In the genomic region with DNA sequence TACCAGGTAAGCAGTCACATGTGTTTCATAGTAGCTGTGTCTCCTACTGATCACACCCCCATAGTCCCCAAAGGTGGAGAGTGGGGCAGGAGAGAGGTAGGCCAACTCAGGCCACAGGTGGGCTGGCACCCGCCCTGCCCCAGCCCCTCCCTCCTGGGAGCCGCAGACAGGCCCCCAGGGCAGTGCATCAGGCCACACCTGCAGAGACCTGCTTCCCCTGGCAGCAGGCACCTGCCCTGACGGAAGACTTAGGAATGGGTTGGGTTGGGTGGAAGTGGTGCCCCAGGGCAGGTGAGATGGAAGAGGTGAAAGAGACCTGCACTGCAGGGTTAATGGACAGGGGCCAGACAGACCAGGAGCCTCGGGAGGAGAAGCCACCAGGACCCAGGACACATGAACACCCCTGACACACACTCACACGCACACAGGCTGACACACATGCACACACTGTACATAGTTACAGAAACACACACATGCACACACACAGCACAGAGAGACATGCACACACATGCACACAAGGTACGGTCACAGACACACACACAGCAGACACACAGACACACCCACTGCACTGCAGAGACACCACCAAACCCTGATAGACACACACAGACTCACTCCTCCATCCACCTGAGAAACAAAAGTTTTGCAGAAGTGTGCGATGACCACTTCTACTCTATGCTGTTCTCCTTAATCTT, we compare ENCODE assay signal across 12 cellular contexts. TPM values are rescaled to one million over a fixed set of nuclear protein-coding genes. Genes with fewer than 3 reads are reported as not detected.
DNase-seq lines count a peak whose midpoint lies in the region; ATAC-seq, FAIRE-seq and TF ChIP-seq lines count a peak whose summit lies in the region.
"Had no signal": no experiment of that assay in that cellular context is flagged by ENCODE, and none has a peak within 500 bp of the region (broad histone marks: within the 10 kb centered on the region; RNA-seq: fewer than 3 reads in every experiment).

No MANE protein-coding gene starts in this region.

- CTCF ChIA-PET in CD8-positive, alpha-beta T cell (lab: Charles Lee): no interaction called here
- CTCF ChIA-PET in H1 (lab: Charles Lee; ENCODE audit: partially characterized antibody) (interaction anchor here (1.3 to 2.2 kb wide), 3 partner anchors 16 to 113 kb away, joined by 4 to 7 read pairs (median 4); no protein-coding TSS in a partner anchor), HEK293T (lab: Yijun Ruan, JAX) (no interaction called here)

- H3K27ac ChIP-seq in CD8-positive, alpha-beta T cell (ENCODE audit: low read depth, low read length): no peak overlapping the region
- no peak overlapping the region for H3K27ac ChIP-seq in H1 (ENCODE audit: low read depth, low read length)
- H3K27ac ChIP-seq: GM23248, neutrophil had no signal

- intact Hi-C loops in CD8-positive, alpha-beta T cell (cut with DNase I, micrococcal nuclease): loop anchor here in 1 of 2 experiments (10.0 kb wide), 1 partner anchor 58 kb away; no protein-coding TSS in a partner anchor

- peaks cover 6% of the 10 kb centered on the region for H3K23me2 ChIP-seq in H1 (ENCODE audit: low read depth, low read length)

- H3K9me3 Mint-ChIP-seq in CD8-positive, alpha-beta T cell: peaks cover 8% of the 10 kb centered on the region
- H3K9me3 Mint-ChIP-seq in nephron: peaks cover 11% of the 10 kb centered on the region

- H3K4me2 ChIP-seq in H1 (ENCODE audit: insufficient read depth in 1 of 2, low read depth in 2 of 2, low read length in 2 of 2): peak overlapping the region; percentile 75; a peak in 1 of 4 replicates

- H3K27me3 ChIP-seq in CD8-positive, alpha-beta T cell (ENCODE audit: insufficient read depth, low read length): peaks cover 14% of the 10 kb centered on the region
- peaks cover 20% of the 10 kb centered on the region for H3K27me3 ChIP-seq in NT2/D1 (ENCODE audit: insufficient read depth, insufficient read length)
- peaks cover 0 to 4% (median 0%) of the 10 kb centered on the region in 4 experiments; a peak in 4 of 7 replicates for H3K27me3 ChIP-seq in H1 (replicated peaks in 1 of 4; ENCODE audit: control insufficient read depth in 3 of 4, extremely low read depth in 1 of 4, insufficient read depth in 3 of 4, low read length in 3 of 4)

- peaks cover 16% of the 10 kb centered on the region for H3K4me1 Mint-ChIP-seq in CD8-positive, alpha-beta T cell (ENCODE audit: low read depth)
- peaks cover 34% of the 10 kb centered on the region for H3K4me1 Mint-ChIP-seq in nephron

- no peaks in the 10 kb centered on the region for H3K9me3 ChIP-seq in CD8-positive, alpha-beta T cell (ENCODE audit: low read length)
- H3K9me3 ChIP-seq in NT2/D1 (ENCODE audit: insufficient read depth, low read length) (peaks cover 22% of the 10 kb centered on the region), H1 (ENCODE audit: insufficient read depth in 2 of 2, low read depth in 1 of 2, low read length in 1 of 2) (peaks cover 0 to 7% of the 10 kb centered on the region in 2 experiments; a peak in 2 of 4 replicates)
- H3K9me3 ChIP-seq: neutrophil had no signal

- DNase-seq in CD8-positive, alpha-beta T cell: no peak
- DNase-seq in NT2/D1 (ENCODE audit: low read depth, low spot score) (no peak), H1 (ENCODE audit: low read depth in 1 of 2, low spot score in 2 of 2) (no peak), ACHN (no peak), HEK293T (ENCODE audit: extremely low spot score) (no peak)
- DNase-seq: stimulated activated CD4-positive, alpha-beta T cell treated with anti-CD3 and anti-CD28 coated beads, Interleukin-2, amount 100 ng/mL, for 48 hours; substantia nigra had no signal

- H3K79me1 ChIP-seq in H1 (ENCODE audit: low read depth, low read length): peaks cover 8% of the 10 kb centered on the region

- peak overlapping the region; percentile 86 for H3K4me3 Mint-ChIP-seq in CD8-positive, alpha-beta T cell
- peak overlapping the region; percentile 89 to 95 (median 91) for H3K4me3 Mint-ChIP-seq in nephron

- H2AFZ ChIP-seq in H1 (ENCODE audit: low read length): no peak overlapping the region

- TF ChIP-seq RAD21 in H1 (IDR thresholded peaks at IDR 0.05 in 1 of 2, conservative IDR thresholded peaks at IDR 0.05 in 1 of 2; ENCODE audit: low read depth in 2 of 2, low read length in 2 of 2): no peak

- no peak for TF ChIP-seq POLR2A in H1 (IDR thresholded peaks at IDR 0.05; ENCODE audit: control extremely low read depth in 1 of 2, low read depth in 2 of 2, low read length in 2 of 2)

- H2BK20ac ChIP-seq in H1 (ENCODE audit: low read length): peak overlapping the region; percentile 82; the same call in 1 of the 2 replicates

- H2BK120ac ChIP-seq in H1 (replicated peaks; ENCODE audit: low read depth, low read length): no peak overlapping the region

- peaks cover 5 to 11% of the 10 kb centered on the region in 2 experiments for H4K20me1 ChIP-seq in H1 (replicated peaks in 1 of 2; ENCODE audit: control insufficient read depth in 1 of 2, insufficient read depth in 2 of 2, low read length in 2 of 2)

- ATAC-seq in CD8-positive, alpha-beta T cell: no peak
- no peak for ATAC-seq in HG02870 (IDR thresholded peaks at IDR 0.05; ENCODE audit: unreplicated experiment)
- no peak for ATAC-seq in HG03571 (IDR thresholded peaks at IDR 0.05; ENCODE audit: unreplicated experiment)

- H3K14ac ChIP-seq in H1 (ENCODE audit: insufficient read length): no peak overlapping the region

- no peak for FAIRE-seq in H1 (lab: Jason Lieb, UNC)

- peak overlapping the region; percentile 99 for H2BK15ac ChIP-seq in H1 (ENCODE audit: low read length)

- H2BK5ac ChIP-seq in H1 (ENCODE audit: low read depth, low read length): peak overlapping the region; percentile 83; the same call in 1 of the 2 replicates

- H3K79me2 ChIP-seq in H1 (ENCODE audit: control insufficient read depth in 1 of 2, insufficient read depth in 2 of 2, low read length in 2 of 2): peaks cover 0 to 23% of the 10 kb centered on the region in 2 experiments; a peak in 2 of 4 replicates

- in situ Hi-C loops in ACHN (cut with HindIII; ENCODE audit: low pct_ligation_motif_present, low pct_unique_long_range_greater_than_20kb, low sequenced_read_pairs): no loop called here

- no peak overlapping the region for H4K5ac ChIP-seq in H1 (ENCODE audit: insufficient read length, low read depth, low read length)

- WGBS in H1 (ENCODE audit: extremely low coverage in 1 of 2, insufficient coverage in 1 of 2, insufficient read length in 1 of 2, insufficient replicate concordance in 2 of 2, low coverage in 1 of 2, low lambda C conversion rate in 2 of 2, missing lambda C conversion rate in 1 of 2), 2 experiments: 87% methylated on average over 7 of the region's 7 CpGs; no CpG with 5 or more reads in 1 of the 2 experiments

- no peak for TF ChIP-seq EP300 in H1 (IDR thresholded peaks at IDR 0.05; ENCODE audit: borderline replicate concordance in 1 of 2, low read depth in 2 of 2, low read length in 2 of 2)

- H3K18ac ChIP-seq in H1 (ENCODE audit: extremely low read depth, low read length): no peak overlapping the region; the same call in 1 of the 2 replicates

- H3K9ac ChIP-seq in NT2/D1 (ENCODE audit: insufficient read length, low read depth) (peak overlapping the region; percentile 80), H1 (replicated peaks in 1 of 4; ENCODE audit: extremely low read depth in 1 of 4, low read depth in 3 of 4, low read length in 3 of 4) (peak overlapping the region in 1 of 4 experiments; percentile 50; a peak in 2 of 7 replicates)
- H3K9ac ChIP-seq: GM23248 had no signal

- H3K36me3 Mint-ChIP-seq in CD8-positive, alpha-beta T cell: peaks cover 2% of the 10 kb centered on the region
- peaks cover 5% of the 10 kb centered on the region for H3K36me3 Mint-ChIP-seq in nephron (ENCODE audit: low read depth)

- no peaks in the 10 kb centered on the region for H3K36me3 ChIP-seq in CD8-positive, alpha-beta T cell (ENCODE audit: insufficient read depth, low read length)
- H3K36me3 ChIP-seq in NT2/D1 (ENCODE audit: insufficient read depth, insufficient read length, low read length): peaks cover 27% of the 10 kb centered on the region
- H3K36me3 ChIP-seq in H1 (ENCODE audit: control insufficient read depth in 2 of 4, insufficient read depth in 4 of 4, low read length in 3 of 4): no peaks in the 10 kb centered on the region
- H3K36me3 ChIP-seq: neutrophil had no signal

- TF ChIP-seq CTCF in CD8-positive, alpha-beta T cell (IDR thresholded peaks at IDR 0.05): no peak
- no peak for TF ChIP-seq CTCF in H1 (IDR thresholded peaks at IDR 0.05; ENCODE audit: control extremely low read depth in 1 of 3, insufficient read depth in 1 of 3, low read depth in 1 of 3, low read length in 3 of 3)
- TF ChIP-seq CTCF in nephron (IDR thresholded peaks at IDR 0.05; ENCODE audit: unreplicated experiment in 3 of 3): no peak

- POLR2A ChIA-PET in CD8-positive, alpha-beta T cell (lab: Charles Lee): no interaction called here
- POLR2A ChIA-PET in H1 (lab: Charles Lee; ENCODE audit: partially characterized antibody) (interaction anchor here (0.9 to 1.1 kb wide), 2 partner anchors 42 to 124 kb away, joined by 3 to 4 read pairs; no protein-coding TSS in a partner anchor), HEK293T (lab: Yijun Ruan, JAX) (no interaction called here)

- peaks cover 8% of the 10 kb centered on the region for H3K4me1 ChIP-seq in CD8-positive, alpha-beta T cell (ENCODE audit: insufficient read depth, low read length)
- H3K4me1 ChIP-seq in NT2/D1 (ENCODE audit: insufficient read depth, insufficient read length) (peaks cover 22% of the 10 kb centered on the region), H1 (replicated peaks in 1 of 4; ENCODE audit: control insufficient read depth in 3 of 4, insufficient read depth in 4 of 4, low read length in 3 of 4) (peaks cover 12 to 27% (median 20%) of the 10 kb centered on the region in 4 experiments)

- H3K56ac ChIP-seq in H1 (replicated peaks; ENCODE audit: insufficient read length, low read depth, low read length): no peak overlapping the region

- no peak overlapping the region for H3K4me3 ChIP-seq in CD8-positive, alpha-beta T cell (ENCODE audit: low read depth, low read length)
- H3K4me3 ChIP-seq in NT2/D1 (ENCODE audit: insufficient read length, low read depth) (no peak overlapping the region), H1 (ENCODE audit: extremely low read depth in 1 of 4, insufficient read depth in 2 of 4, low read depth in 3 of 4, low read length in 4 of 4) (peak overlapping the region in 1 of 4 experiments; percentile 77; a peak in 2 of 8 replicates)
- H3K4me3 ChIP-seq: GM23248 had no signal

- H3K27me3 Mint-ChIP-seq in CD8-positive, alpha-beta T cell (ENCODE audit: low read depth): peaks cover 62% of the 10 kb centered on the region
- peaks cover 24% of the 10 kb centered on the region for H3K27me3 Mint-ChIP-seq in nephron (ENCODE audit: low read depth)

- no peak overlapping the region for H3K27ac Mint-ChIP-seq in CD8-positive, alpha-beta T cell
- peak overlapping the region; percentile 89 to 93 (median 92) for H3K27ac Mint-ChIP-seq in nephron

- H3K4ac ChIP-seq in H1 (replicated peaks; ENCODE audit: insufficient read length, low read depth, low read length): no peak overlapping the region

- H3K23ac ChIP-seq in H1 (ENCODE audit: insufficient read length): no peak overlapping the region

- no peak overlapping the region for H4K8ac ChIP-seq in H1 (ENCODE audit: extremely low read depth, insufficient read depth, low read length)

- H2AK5ac ChIP-seq in H1 (ENCODE audit: low read depth, low read length): peak overlapping the region; percentile 100

- peak overlapping the region; percentile 98; the same call in 1 of the 2 replicates for H2BK12ac ChIP-seq in H1 (ENCODE audit: low read depth, low read length)

- peak overlapping the region; percentile 88 for H4K91ac ChIP-seq in H1 (replicated peaks; ENCODE audit: insufficient read length, low read length)

RNA-seq across cellular contexts. Expression of a gene that starts 1.7 kb away (rescaled TPM):
- total RNA-seq in CD8-positive, alpha-beta T cell: 10 to 100 TPM; 60.7 to 65.3 TPM
- total RNA-seq in H1 (2021; fragmentation: NEBNext Ultra II Directional; extraction: Animal tissue kit (Norgen Biotek cat#: 25700)): 201 and 205 TPM in 2 replicates
- 145 and 239 TPM in 2 replicates for polyA plus RNA-seq in H1 (2011; rRNA removed)
- 167 TPM for polyA plus RNA-seq in H1 (2011; cell fraction: cytosol; rRNA removed)
- 627 TPM for polyA plus RNA-seq in H1 (2011; cell fraction: nucleus; rRNA removed)
- polyA plus RNA-seq in H1 (2012, experiment 1 of 2): 80.5 to 132 TPM (median 130 TPM) in 4 replicates
- polyA plus RNA-seq in H1 (2012, experiment 2 of 2): 88.9 TPM
- polyA plus RNA-seq in H1 (2013, experiment 1 of 2): 269 TPM
- 226 TPM for polyA plus RNA-seq in H1 (2013, experiment 2 of 2)
- polyA minus RNA-seq in H1 (2011; rRNA and poly(A)+ RNA removed): 30.9 and 31.7 TPM in 2 replicates
- polyA minus RNA-seq in H1 (2011; cell fraction: cytosol; rRNA and poly(A)+ RNA removed): 90.3 TPM
- 88.2 TPM for polyA minus RNA-seq in H1 (2011; cell fraction: nucleus; rRNA and poly(A)+ RNA removed)
